ENCODE assay signal across 31 cellular contexts in the genomic region with DNA sequence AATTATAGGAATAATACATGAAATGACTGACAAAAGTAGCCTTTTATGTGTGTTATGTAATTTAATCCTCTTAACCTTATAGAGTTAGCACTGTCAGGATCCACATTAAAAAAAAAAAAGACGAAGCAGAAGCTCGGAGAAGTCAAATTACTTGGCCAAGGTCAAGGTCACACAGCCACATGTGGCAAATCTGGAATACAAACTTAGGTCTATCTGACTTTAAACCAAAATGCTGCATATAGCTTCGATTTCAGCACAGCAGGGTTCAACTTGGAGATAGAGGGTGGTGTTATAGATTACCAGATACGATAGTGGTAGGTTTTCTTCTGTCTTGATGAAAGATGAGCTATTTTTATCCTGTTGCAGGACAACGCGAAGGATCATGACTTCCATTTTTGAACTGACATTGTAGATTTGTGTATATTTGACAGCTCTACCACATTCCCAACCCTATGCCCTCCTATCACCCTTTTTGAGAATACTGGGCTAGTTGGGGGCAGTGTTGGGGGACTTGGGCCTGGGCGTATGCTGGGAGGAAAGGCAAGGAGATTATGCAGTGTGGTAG. TPM values are rescaled to one million over a fixed set of nuclear protein-coding genes. Genes with fewer than 3 reads are reported as not detected.
"Had no signal": no experiment of that assay in that cellular context is flagged by ENCODE, and none has a peak within 500 bp of the region (broad histone marks: within the 10 kb centered on the region; RNA-seq: fewer than 3 reads in every experiment).

No MANE protein-coding gene starts in this region.

- H2AFZ ChIP-seq: neural progenitor cell had no signal

- H3K4me2 ChIP-seq: neural progenitor cell had no signal

- FAIRE-seq: colon, endometrium, islet of Langerhans had no signal

- H3K9me3 Mint-ChIP-seq: mesothelial cell of epicardium; naive B cell; nephron; neural progenitor cell; stimulated activated effector memory CD8-positive, alpha-beta T cell treated with anti-CD3 and anti-CD28 coated beads, Interleukin-12 subunit alpha, Interleukin-12 subunit beta, amount 100 ng/mL, for 72 hours; type B pancreatic cell had no signal

- H3K36me3 ChIP-seq: heart right ventricle, left lung, neural progenitor cell, prostate gland, right atrium auricular region, tibial artery had no signal

- H3K9me3 ChIP-seq: heart right ventricle, left lung, mucosa of descending colon, prostate gland, right atrium auricular region, testis, tibial artery had no signal

- H3K27me3 Mint-ChIP-seq: type B pancreatic cell had no signal

- H3K27ac Mint-ChIP-seq: mesothelial cell of epicardium; naive B cell; nephron; neural progenitor cell; stimulated activated effector memory CD8-positive, alpha-beta T cell treated with anti-CD3 and anti-CD28 coated beads, Interleukin-12 subunit alpha, Interleukin-12 subunit beta, amount 100 ng/mL, for 72 hours; type B pancreatic cell had no signal

- H3K4me1 Mint-ChIP-seq: mesothelial cell of epicardium had no signal

- H3K36me3 Mint-ChIP-seq: mesothelial cell of epicardium; naive B cell; neural progenitor cell; stimulated activated effector memory CD8-positive, alpha-beta T cell treated with anti-CD3 and anti-CD28 coated beads, Interleukin-12 subunit alpha, Interleukin-12 subunit beta, amount 100 ng/mL, for 72 hours; type B pancreatic cell had no signal

- DNase-seq: dermis blood vessel endothelial cell; effector memory CD4-positive, alpha-beta T cell; glutamatergic neuron; heart right ventricle; hippocampal formation; left cardiac atrium; left lung; mesenchymal stem cell; mucosa of descending colon; naive B cell; stimulated activated CD4-positive, alpha-beta T cell treated with anti-CD3 and anti-CD28 coated beads, Interleukin-2, amount 100 ng/mL, for 24 hours; stimulated activated CD4-positive, alpha-beta T cell treated with anti-CD3 and anti-CD28 coated beads, Interleukin-4, amount 100 ng/mL, for 24 hours; stimulated activated naive CD8-positive, alpha-beta T cell treated with anti-CD3 and anti-CD28 coated beads, Interleukin-15, Interleukin-2, amounts not matched to agents 100 U/mL and 50 U/mL, for 24 hours; substantia nigra; testis; tibial artery had no signal

- H3K27ac ChIP-seq: foreskin keratinocyte, heart right ventricle, left lung, neural progenitor cell, right atrium auricular region, testis, tibial artery had no signal

- H3K27me3 ChIP-seq: foreskin keratinocyte, heart right ventricle, left lung, neural progenitor cell, right atrium auricular region, testis, tibial artery had no signal

- H3K4me3 Mint-ChIP-seq: mesothelial cell of epicardium; nephron; neural progenitor cell; stimulated activated effector memory CD8-positive, alpha-beta T cell treated with anti-CD3 and anti-CD28 coated beads, Interleukin-12 subunit alpha, Interleukin-12 subunit beta, amount 100 ng/mL, for 72 hours; type B pancreatic cell had no signal

- ATAC-seq: heart right ventricle; left lung; sciatic nerve; stimulated activated effector memory CD8-positive, alpha-beta T cell treated with anti-CD3 and anti-CD28 coated beads, Interleukin-12 subunit alpha, Interleukin-12 subunit beta, amount 100 ng/mL, for 72 hours; stimulated activated naive CD8-positive, alpha-beta T cell treated with anti-CD3 and anti-CD28 coated beads, Interleukin-15, Interleukin-2, amounts not matched to agents 100 U/mL and 50 U/mL, for 24 hours had no signal

- H3K4me1 ChIP-seq: neural progenitor cell, prostate gland, testis, tibial artery had no signal

- H3K9ac ChIP-seq: neural progenitor cell had no signal

- H3K4me3 ChIP-seq: heart right ventricle, left lung, mucosa of descending colon, neural progenitor cell, prostate gland, right atrium auricular region, testis, tibial artery had no signal

RNA-seq across cellular contexts. Expression of a gene that starts 11.6 kb away (rescaled TPM):
- total RNA-seq: fibroblast of lung, lung microvascular endothelial cell, osteoblast had no signal
